8 cellular contexts compared by ENCODE assay signal in genomic region chr2:231711677-231712461, GRCh38. TPM values are rescaled to one million over a fixed set of nuclear protein-coding genes. Genes with fewer than 3 reads are reported as not detected.
A peak's percentile ranks its signal among the peaks of the same experiment; 100 is the strongest.
DNase-seq lines count a peak whose midpoint lies in the region; ATAC-seq and TF ChIP-seq lines count a peak whose summit lies in the region.

No MANE protein-coding gene starts in this region.

- no peaks in the 10 kb centered on the region for H3K27me3 Mint-ChIP-seq in naive B cell

- H3K9me2 ChIP-seq in Loucy (replicated peaks; ENCODE audit: low read depth, low read length) = no peaks in the 10 kb centered on the region

- H3K27me3 ChIP-seq in Loucy (ENCODE audit: insufficient read depth, low read length, poor library complexity, severe bottlenecking) = peaks cover 45% of the 10 kb centered on the region

- H3K9me3 ChIP-seq in Loucy (ENCODE audit: insufficient read depth, low read depth, low read length) = no peaks in the 10 kb centered on the region

- H3K36me3 ChIP-seq in Loucy (ENCODE audit: insufficient read depth, low read length) = peaks cover 59% of the 10 kb centered on the region

- peaks cover 59% of the 10 kb centered on the region for H4K20me1 ChIP-seq in Loucy (ENCODE audit: insufficient read depth, low read length, poor library complexity, severe bottlenecking)

- POLR2A ChIA-PET in AG04449 (lab: Yijun Ruan, JAX) = no interaction called here

- no peak for TF ChIP-seq CTCF in AG04449 (IDR thresholded peaks at IDR 0.05; ENCODE audit: insufficient read depth, low read length, missing control alignments)
- no peak for TF ChIP-seq CTCF in Loucy (conservative IDR thresholded peaks at IDR 0.05; ENCODE audit: low read length)
- no peak for TF ChIP-seq CTCF in choroid plexus epithelial cell (conservative IDR thresholded peaks at IDR 0.05; ENCODE audit: low read depth, low read length)

- peaks cover 7 to 16% of the 10 kb centered on the region in 2 donors for H3K36me3 Mint-ChIP-seq in naive B cell

- H3K4me2 ChIP-seq in Loucy (ENCODE audit: low read depth, low read length, poor library complexity, severe bottlenecking) = peak overlapping the region; percentile 100

- ATAC-seq in naive B cell (ENCODE audit: low read depth in 2 of 2) = no peak
- ATAC-seq in GM21447 (IDR thresholded peaks at IDR 0.05; ENCODE audit: unreplicated experiment) = no peak
- ATAC-seq in HG03139 (IDR thresholded peaks at IDR 0.05; ENCODE audit: unreplicated experiment) = no peak

- H3K9ac ChIP-seq in Loucy (ENCODE audit: low read depth, low read length, poor library complexity, severe bottlenecking) = peak overlapping the region; percentile 100

- H3K27ac Mint-ChIP-seq in naive B cell = peak overlapping the region; percentile 100

- DNase-seq in AG04449 (ENCODE audit: low read depth, low spot score) = no peak
- no peak for DNase-seq in choroid plexus epithelial cell (ENCODE audit: low read depth)
- DNase-seq in naive B cell = peak; percentile 34
- no peak for DNase-seq in DMS 273 (lab: John Stamatoyannopoulos, UW; ENCODE audit: unreplicated experiment)
- DNase-seq in NCI-H2196 treated with DMSO at 0.1 percent for 48 hours (lab: John Stamatoyannopoulos, UW; ENCODE audit: unreplicated experiment) = no peak

- H3K4me1 Mint-ChIP-seq in naive B cell = peaks cover 45 to 48% (median 46%) of the 10 kb centered on the region in 3 donors

- CTCF ChIA-PET in AG04449 (lab: Yijun Ruan, JAX) = interaction anchor here (0.8 to 8.7 kb wide), 17 partner anchors 10 to 148 kb away, joined by 3 to 743 read pairs (median 5); partner anchors contain the start of gene COPS7B

- H3K4me1 ChIP-seq in Loucy (ENCODE audit: insufficient read depth, low read length, poor library complexity, severe bottlenecking) = peaks cover 26% of the 10 kb centered on the region

- H3K79me2 ChIP-seq in Loucy (ENCODE audit: insufficient read depth, low read length) = peaks cover 84% of the 10 kb centered on the region

- H3K4me3 ChIP-seq in AG04449 (ENCODE audit: low read depth, low read length) (peak overlapping the region; percentile 77), Loucy (ENCODE audit: low read length, poor library complexity, severe bottlenecking) (peak overlapping the region; percentile 100), choroid plexus epithelial cell (ENCODE audit: low read depth, low read length) (peak overlapping the region; percentile 82)

- peaks cover 28% of the 10 kb centered on the region for H3F3A ChIP-seq in Loucy (ENCODE audit: low read depth)

- H3K9me3 Mint-ChIP-seq in naive B cell = peaks cover 0 to 3% (median 0%) of the 10 kb centered on the region in 7 donors

- peak overlapping the region; percentile 88 to 100 (median 92) for H3K4me3 Mint-ChIP-seq in naive B cell

- no peak overlapping the region for H2AFZ ChIP-seq in Loucy (ENCODE audit: low read length)

RNA-seq across cellular contexts. Expression of gene PTMA, which starts 3.5 kb away (rescaled TPM):
- polyA plus RNA-seq in naive B cell (ENCODE audit: low read depth in 6 of 6) = 1,000 to 10,000 TPM; 1,295 to 2,538 (median 2,137) TPM
